8 cellular contexts compared by ENCODE assay signal in the genomic region with DNA sequence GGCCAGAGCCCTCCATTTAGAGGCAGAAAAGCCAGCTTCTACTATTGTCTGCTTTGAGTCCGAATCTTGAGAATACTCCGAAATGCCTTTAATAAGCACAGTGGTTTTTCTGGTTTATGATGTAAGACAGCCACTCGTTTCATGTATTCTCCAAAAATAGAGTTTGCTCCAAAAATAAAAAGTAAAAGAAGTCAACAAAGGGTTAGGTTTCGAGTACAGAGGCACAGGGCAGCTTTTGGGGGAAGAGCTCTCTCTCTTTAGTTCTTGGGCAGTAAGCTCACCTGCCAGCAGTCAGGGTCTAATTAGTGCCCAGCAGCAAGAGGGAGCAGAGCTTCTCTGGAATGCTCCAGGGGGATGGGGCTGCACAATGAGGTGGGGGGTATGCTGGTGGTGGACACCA. TPM values are rescaled to one million over a fixed set of nuclear protein-coding genes. Genes with fewer than 3 reads are reported as not detected.
A peak's percentile ranks its signal among the peaks of the same experiment; 100 is the strongest.
DNase-seq lines count a peak whose midpoint lies in the region; ATAC-seq and TF ChIP-seq lines count a peak whose summit lies in the region.

No MANE protein-coding gene starts in this region.

- no peaks in the 10 kb centered on the region for H3K9me3 ChIP-seq in RWPE2 (ENCODE audit: severe bottlenecking)
- no peaks in the 10 kb centered on the region for H3K9me3 ChIP-seq in thyroid gland

- H3K36me3 ChIP-seq in RWPE2 (ENCODE audit: low read depth) (no peaks in the 10 kb centered on the region), thyroid gland (no peaks in the 10 kb centered on the region), GM23338 (ENCODE audit: insufficient read depth) (no peaks in the 10 kb centered on the region; the same call in 1 of the 2 replicates)

- H3K27me3 ChIP-seq in RWPE2 (ENCODE audit: insufficient read depth, poor library complexity, severe bottlenecking) (no peaks in the 10 kb centered on the region), thyroid gland (no peaks in the 10 kb centered on the region), GM23338 (ENCODE audit: insufficient read depth) (no peaks in the 10 kb centered on the region)

- H3K4me1 Mint-ChIP-seq in activated naive CD4-positive, alpha-beta T cell treated with anti-CD3 and anti-CD28 coated beads for 36 hours (ENCODE audit: low read depth) = no peaks in the 10 kb centered on the region
- H3K4me1 Mint-ChIP-seq in GM23338 = peaks cover 22% of the 10 kb centered on the region

- H3K36me3 Mint-ChIP-seq in activated naive CD4-positive, alpha-beta T cell treated with anti-CD3 and anti-CD28 coated beads for 36 hours (ENCODE audit: low read depth) = peaks cover 25% of the 10 kb centered on the region
- peaks cover 28% of the 10 kb centered on the region for H3K36me3 Mint-ChIP-seq in GM23338 (ENCODE audit: low read depth)

- H3K79me2 ChIP-seq in GM23338 (replicated peaks; ENCODE audit: insufficient read depth) = peaks cover 99% of the 10 kb centered on the region

- H3K4me1 ChIP-seq in RWPE2 (ENCODE audit: insufficient read depth, poor library complexity, severe bottlenecking) = peaks cover 34% of the 10 kb centered on the region
- peaks cover 79 to 98% of the 10 kb centered on the region in 2 donors for H3K4me1 ChIP-seq in thyroid gland
- peaks cover 14% of the 10 kb centered on the region for H3K4me1 ChIP-seq in GM23338 (ENCODE audit: insufficient read depth)

- intact Hi-C loops in thyroid gland (cut with DNase I) = no loop called here
- intact Hi-C loops in activated naive CD4-positive, alpha-beta T cell treated with anti-CD3 and anti-CD28 coated beads for 36 hours (cut with micrococcal nuclease) = no loop called here

- no peak overlapping the region for H2AFZ ChIP-seq in GM23338

- H3K9me2 ChIP-seq in GM23338 (ENCODE audit: insufficient read depth) = no peaks in the 10 kb centered on the region

- WGBS in thyroid gland, 2 donors = 57 to 61% methylated on average over 4 of the region's 4 CpGs

- no peak for TF ChIP-seq CTCF in RWPE2 (IDR thresholded peaks at IDR 0.05; ENCODE audit: poor library complexity, severe bottlenecking)
- TF ChIP-seq CTCF in thyroid gland (IDR thresholded peaks at IDR 0.05) = no peak
- TF ChIP-seq CTCF in GM23338 (conservative IDR thresholded peaks at IDR 0.05; ENCODE audit: low read depth in 2 of 2) = no peak

- no peaks in the 10 kb centered on the region for H3F3A ChIP-seq in GM23338 (replicated peaks; ENCODE audit: low read depth)

- H3K4me3 Mint-ChIP-seq in activated naive CD4-positive, alpha-beta T cell treated with anti-CD3 and anti-CD28 coated beads for 36 hours = no peak overlapping the region
- H3K4me3 Mint-ChIP-seq in GM23338 = no peak overlapping the region

- H3K4me3 ChIP-seq in RWPE2 (ENCODE audit: severe bottlenecking) (no peak overlapping the region), thyroid gland (replicated peaks in 1 of 3) (no peak overlapping the region), GM23338 (no peak overlapping the region)

- H3K27ac Mint-ChIP-seq in activated naive CD4-positive, alpha-beta T cell treated with anti-CD3 and anti-CD28 coated beads for 36 hours = no peak overlapping the region
- no peak overlapping the region for H3K27ac Mint-ChIP-seq in GM23338

- ATAC-seq in GM19043 (IDR thresholded peaks at IDR 0.05; ENCODE audit: low read depth, unreplicated experiment) (peak; percentile 54), HG02870 (IDR thresholded peaks at IDR 0.05; ENCODE audit: unreplicated experiment) (peak; percentile 46), RWPE2 (ENCODE audit: low read depth) (no peak), GM23338 (no peak)

- H4K20me1 ChIP-seq in GM23338 (replicated peaks; ENCODE audit: insufficient read depth) = peaks cover 3% of the 10 kb centered on the region

- H3K27me3 Mint-ChIP-seq in activated naive CD4-positive, alpha-beta T cell treated with anti-CD3 and anti-CD28 coated beads for 36 hours (ENCODE audit: low read depth) = no peaks in the 10 kb centered on the region
- peaks cover 6% of the 10 kb centered on the region for H3K27me3 Mint-ChIP-seq in GM23338 (ENCODE audit: insufficient read depth, low read depth, poor library complexity)

- CTCF ChIA-PET in activated naive CD4-positive, alpha-beta T cell treated with anti-CD3 and anti-CD28 coated beads for 36 hours (lab: Charles Lee) = interaction anchor here (1.1 to 1.2 kb wide), 2 partner anchors 13 to 26 kb away, joined by 3 to 4 read pairs; no protein-coding TSS in a partner anchor

- no peak overlapping the region for H3K4me2 ChIP-seq in GM23338

- DNase-seq in RWPE2 (ENCODE audit: low spot score) (no peak), thyroid gland (no peak), DMS153 treated with DMSO at 0.1 percent for 48 hours (lab: John Stamatoyannopoulos, UW; ENCODE audit: unreplicated experiment) (no peak), GM23338 (ENCODE audit: low spot score) (no peak)
- DNase-seq in activated naive CD4-positive, alpha-beta T cell treated with anti-CD3 and anti-CD28 coated beads for 36 hours = no peak
- DNase-seq in central memory CD4-positive, alpha-beta T cell = no peak

- TF ChIP-seq POLR2A in thyroid gland (IDR thresholded peaks at IDR 0.05) = no peak

- peaks cover 12% of the 10 kb centered on the region for H3K9me3 Mint-ChIP-seq in activated naive CD4-positive, alpha-beta T cell treated with anti-CD3 and anti-CD28 coated beads for 36 hours
- peaks cover 4% of the 10 kb centered on the region; the same call in 2 of the 3 replicates for H3K9me3 Mint-ChIP-seq in GM23338

- H3K27ac ChIP-seq in RWPE2 (ENCODE audit: poor library complexity, severe bottlenecking) (peak overlapping the region; percentile 71), thyroid gland (peak overlapping the region; percentile 11 to 83 (median 75)), GM23338 (ENCODE audit: low read depth) (no peak overlapping the region)

TF ChIP-seq in GM23338, 12 proteins besides CTCF, POLR2A, EP300 and RAD21 (continues in another document):
- TF ChIP-seq, protein P1, sequence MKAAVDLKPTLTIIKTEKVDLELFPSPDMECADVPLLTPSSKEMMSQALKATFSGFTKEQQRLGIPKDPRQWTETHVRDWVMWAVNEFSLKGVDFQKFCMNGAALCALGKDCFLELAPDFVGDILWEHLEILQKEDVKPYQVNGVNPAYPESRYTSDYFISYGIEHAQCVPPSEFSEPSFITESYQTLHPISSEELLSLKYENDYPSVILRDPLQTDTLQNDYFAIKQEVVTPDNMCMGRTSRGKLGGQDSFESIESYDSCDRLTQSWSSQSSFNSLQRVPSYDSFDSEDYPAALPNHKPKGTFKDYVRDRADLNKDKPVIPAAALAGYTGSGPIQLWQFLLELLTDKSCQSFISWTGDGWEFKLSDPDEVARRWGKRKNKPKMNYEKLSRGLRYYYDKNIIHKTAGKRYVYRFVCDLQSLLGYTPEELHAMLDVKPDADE (IDR thresholded peaks at IDR 0.05) = no peak
- TF ChIP-seq EZH2phosphoT487 (IDR thresholded peaks at IDR 0.05; ENCODE audit: unreplicated experiment) = no peak

RNA-seq across cellular contexts. Expression of a gene that starts 20.2 kb away (rescaled TPM):
- 100 to 1,000 TPM in 2 of 4 donors, 10 to 100 TPM in 2; 86.1 to 143 (median 103) TPM for total RNA-seq in thyroid gland
- total RNA-seq in activated naive CD4-positive, alpha-beta T cell treated with anti-CD3 and anti-CD28 coated beads for 36 hours = 10 to 100 TPM; 14.1 to 15.7 TPM
- total RNA-seq in GM23338 (2014; rRNA removed; shearing (Covaris generic)) = 27.1 and 29.3 TPM in 2 replicates
- 12.2 and 14.5 TPM in 2 replicates for polyA plus RNA-seq in GM23338 (2016; fragmentation: Nextera tagmentation; extraction: Ambion mirVana)

Comparison
In these comparisons a context has a peak if more than half of its experiments do, and no peak if none do; other contexts are left out.
1. ATAC-seq: peak in GM19043 (single experiment) and HG02870 (single experiment); none in RWPE2 (single experiment) and GM23338 (single experiment).